In the genomic region with DNA sequence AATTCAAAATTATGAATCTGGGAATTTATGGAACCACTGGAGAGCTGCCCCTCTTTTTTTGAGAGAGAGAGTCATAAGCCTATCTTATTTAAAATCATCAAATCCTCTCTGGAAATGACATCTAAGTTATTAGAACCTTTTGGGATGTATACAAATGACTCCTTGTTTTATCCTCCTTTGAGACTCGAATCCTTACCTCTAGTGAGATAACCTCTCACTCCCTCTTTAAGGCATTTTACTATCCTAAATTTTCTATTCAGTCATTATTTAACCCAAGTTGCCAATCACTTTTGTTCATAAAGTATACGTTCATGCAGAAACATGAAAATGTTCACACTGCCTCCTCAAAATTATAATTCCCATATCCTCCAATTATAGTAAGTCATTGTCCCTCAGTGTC, we compare ENCODE assay signal across 7 cellular contexts.
"Had no signal": no experiment of that assay in that cellular context is flagged by ENCODE, and none has a peak within 500 bp of the region (broad histone marks: within the 10 kb centered on the region; RNA-seq: fewer than 3 reads in every experiment).

No MANE protein-coding gene starts in this region.

- H3K4me2 ChIP-seq: KMS-11 had no signal

- DNase-seq: IMR-90, KBM-7, KG1 had no signal

- ATAC-seq: HepG2, K562 had no signal

- H3K9ac ChIP-seq: KMS-11 had no signal

- H3K27ac ChIP-seq: HL-60, KMS-11 had no signal

- H3K4me3 ChIP-seq: K562 had no signal
